Comparison of ENCODE assay signal across 20 cellular contexts in the genomic region with DNA sequence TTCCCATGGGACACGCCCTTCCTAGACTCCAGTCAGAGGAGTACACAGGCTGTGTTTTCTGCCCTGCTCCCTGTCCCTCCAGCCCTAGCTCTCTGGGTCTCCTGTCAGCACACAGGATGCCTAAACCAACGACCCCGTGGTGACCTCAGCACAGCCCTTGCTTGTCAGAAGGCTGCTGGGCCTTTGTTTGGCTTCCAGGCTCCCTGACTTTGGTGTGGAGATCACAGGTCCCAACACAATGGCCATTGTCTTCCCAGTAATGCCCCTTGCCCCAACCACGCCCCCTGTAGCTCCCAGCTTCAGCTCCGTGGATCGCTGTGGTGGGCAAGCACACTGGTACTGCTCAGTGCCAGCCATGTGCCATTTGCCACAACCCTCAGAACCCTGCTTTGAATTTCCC. TPM values are rescaled to one million over a fixed set of nuclear protein-coding genes. Genes with fewer than 3 reads are reported as not detected.
DNase-seq lines count a peak whose midpoint lies in the region; ATAC-seq, FAIRE-seq and TF ChIP-seq lines count a peak whose summit lies in the region.
"Had no signal": no experiment of that assay in that cellular context is flagged by ENCODE, and none has a peak within 500 bp of the region (broad histone marks: within the 10 kb centered on the region; RNA-seq: fewer than 3 reads in every experiment).

No MANE protein-coding gene starts in this region.

- no peak for FAIRE-seq in astrocyte (lab: Jason Lieb, UNC)
- FAIRE-seq: D721Med, H54 had no signal

- H3K36me3 ChIP-seq in H7 (replicated peaks; ENCODE audit: control insufficient read depth, insufficient read depth, low read length): no peaks in the 10 kb centered on the region
- H3K36me3 ChIP-seq in astrocyte (ENCODE audit: insufficient read depth, low read length): no peaks in the 10 kb centered on the region
- no peaks in the 10 kb centered on the region for H3K36me3 ChIP-seq in neuronal stem cell (replicated peaks in 1 of 2; ENCODE audit: control insufficient read depth in 2 of 2, insufficient read depth in 2 of 2, low read length in 2 of 2)

- H2AFZ ChIP-seq in astrocyte (ENCODE audit: low read depth, low read length): no peak overlapping the region
- H2AFZ ChIP-seq in neuronal stem cell (ENCODE audit: low read length): no peak overlapping the region

- H4K20me1 ChIP-seq in astrocyte (ENCODE audit: insufficient read depth, low read length): no peaks in the 10 kb centered on the region

- H2AK5ac ChIP-seq in neuronal stem cell (ENCODE audit: low read depth, low read length): no peak overlapping the region

- H2BK5ac ChIP-seq in neuronal stem cell (ENCODE audit: low read length): no peak overlapping the region

- H3K4me2 ChIP-seq in astrocyte (ENCODE audit: low read length): no peak overlapping the region
- H3K4me2 ChIP-seq in neuronal stem cell (ENCODE audit: insufficient read depth, low read length, poor library complexity, severe bottlenecking): no peak overlapping the region
- H3K4me2 ChIP-seq: SK-N-SH had no signal

- no peak overlapping the region for H2BK12ac ChIP-seq in neuronal stem cell (ENCODE audit: low read length)

- H3K27me3 ChIP-seq in H7 (ENCODE audit: control insufficient read depth, insufficient read depth, low read length) (peaks cover 3% of the 10 kb centered on the region; the same call in 1 of the 2 replicates), astrocyte (ENCODE audit: insufficient read depth, low read length) (no peaks in the 10 kb centered on the region), neuronal stem cell (ENCODE audit: control insufficient read depth in 3 of 3, insufficient read depth in 3 of 3, low read depth in 1 of 3, low read length in 3 of 3) (peaks cover 0 to 77% (median 12%) of the 10 kb centered on the region in 3 experiments)

- H3K9me3 Mint-ChIP-seq in astrocyte (ENCODE audit: unreplicated experiment): peaks cover 1% of the 10 kb centered on the region
- H3K9me3 Mint-ChIP-seq: CD8-positive, alpha-beta memory T cell had no signal

- peaks cover 39% of the 10 kb centered on the region for H3K27me3 Mint-ChIP-seq in astrocyte (ENCODE audit: low read depth, unreplicated experiment)

- no peak for TF ChIP-seq CTCF in astrocyte (IDR thresholded peaks at IDR 0.05; ENCODE audit: insufficient read depth, low read depth, low read length)

- no peak overlapping the region for H4K8ac ChIP-seq in neuronal stem cell (ENCODE audit: low read depth, low read length)

- no peak overlapping the region for H3K23ac ChIP-seq in neuronal stem cell (ENCODE audit: low read depth, low read length, poor library complexity)

- no peak overlapping the region for H3K4ac ChIP-seq in neuronal stem cell (ENCODE audit: low read length)

- H3K36me3 Mint-ChIP-seq in astrocyte (ENCODE audit: low read depth, unreplicated experiment): peaks cover 16% of the 10 kb centered on the region
- H3K36me3 Mint-ChIP-seq: CD8-positive, alpha-beta memory T cell had no signal

- no peak overlapping the region for H3K18ac ChIP-seq in neuronal stem cell (ENCODE audit: low read length)

- H3K79me1 ChIP-seq in neuronal stem cell (ENCODE audit: low read depth, low read length): no peaks in the 10 kb centered on the region

- H2BK120ac ChIP-seq in neuronal stem cell (ENCODE audit: low read depth, low read length): no peak overlapping the region

- no peak overlapping the region for H3K9ac ChIP-seq in astrocyte (ENCODE audit: low read length)
- H3K9ac ChIP-seq in neuronal stem cell (ENCODE audit: low read depth, low read length, poor library complexity): no peak overlapping the region
- H3K9ac ChIP-seq: SK-N-SH had no signal

- ATAC-seq in HG02973 (IDR thresholded peaks at IDR 0.05; ENCODE audit: unreplicated experiment) (no peak), HG02852 (IDR thresholded peaks at IDR 0.05; ENCODE audit: unreplicated experiment) (no peak), sciatic nerve (no peak)

- peak overlapping the region; percentile 8 for H3K4me3 Mint-ChIP-seq in astrocyte (ENCODE audit: unreplicated experiment)
- H3K4me3 Mint-ChIP-seq: CD8-positive, alpha-beta memory T cell had no signal

- H3K4me1 ChIP-seq in astrocyte (ENCODE audit: insufficient read depth, low read length) (no peaks in the 10 kb centered on the region), neuronal stem cell (ENCODE audit: control insufficient read depth in 2 of 2, insufficient read depth in 1 of 2, low read depth in 1 of 2, low read length in 2 of 2) (peaks cover 3 to 32% of the 10 kb centered on the region in 2 donors)

- H3K9me3 ChIP-seq in astrocyte (ENCODE audit: insufficient read depth, low read depth, low read length): no peaks in the 10 kb centered on the region
- no peaks in the 10 kb centered on the region for H3K9me3 ChIP-seq in neuronal stem cell (replicated peaks in 1 of 2; ENCODE audit: control insufficient read depth in 2 of 2, insufficient read depth in 1 of 2, low read depth in 1 of 2, low read length in 2 of 2)
- H3K9me3 ChIP-seq: SK-N-SH had no signal

- H2BK15ac ChIP-seq in neuronal stem cell (ENCODE audit: low read length): no peak overlapping the region

- no peak overlapping the region for H3K14ac ChIP-seq in neuronal stem cell (ENCODE audit: low read length)

- peak; percentile 55 for DNase-seq in H7
- no peak for DNase-seq in astrocyte (ENCODE audit: low read depth)
- peak; percentile 38 for DNase-seq in iPS-NIHi7 (ENCODE audit: extremely low spot score)
- DNase-seq in neuronal stem cell (ENCODE audit: low spot score): peak; percentile 75
- no peak for DNase-seq in sciatic nerve (ENCODE audit: low spot score)
- DNase-seq: C1 segment of cervical spinal cord; CD8-positive, alpha-beta memory T cell; KBM-7; NCI-H1105; NCI-H1694 treated with DMSO at 0.1 percent for 48 hours; NCI-H2107; NCI-H510A treated with DMSO at 0.1 percent for 48 hours; NCI-H774; OCI-M1; Right ventricle myocardium superior; SK-N-SH had no signal

- H3K27ac Mint-ChIP-seq in astrocyte (ENCODE audit: unreplicated experiment): no peak overlapping the region

- peaks cover 3% of the 10 kb centered on the region for H3K4me1 Mint-ChIP-seq in astrocyte (ENCODE audit: low read depth, unreplicated experiment)
- H3K4me1 Mint-ChIP-seq: CD8-positive, alpha-beta memory T cell had no signal

- H3K27ac ChIP-seq in astrocyte (ENCODE audit: low read depth, low read length) (no peak overlapping the region), neuronal stem cell (replicated peaks; ENCODE audit: low read length) (no peak overlapping the region)

- no peak overlapping the region for H4K91ac ChIP-seq in neuronal stem cell (ENCODE audit: low read depth, low read length, poor library complexity)

- no peak overlapping the region for H3K4me3 ChIP-seq in H7 (ENCODE audit: insufficient read depth, low read depth, low read length)
- H3K4me3 ChIP-seq in astrocyte (ENCODE audit: insufficient read depth, low read depth, low read length): no peak overlapping the region
- no peak overlapping the region for H3K4me3 ChIP-seq in neuronal stem cell (ENCODE audit: low read length in 2 of 2)

- intact Hi-C loops in sciatic nerve (cut with DNase I): no loop called here

- no peaks in the 10 kb centered on the region for H3K79me2 ChIP-seq in astrocyte (ENCODE audit: insufficient read depth, low read length)

- no CpG with 5 or more reads among the region's 6 CpGs for WGBS in neuronal stem cell (ENCODE audit: extremely low coverage in 2 of 2, insufficient read length in 2 of 2, insufficient replicate concordance in 1 of 2), 2 donors

RNA-seq across cellular contexts. Expression of a gene that starts 15.0 kb away (rescaled TPM):
- total RNA-seq in H7 (2014; rRNA removed; shearing (Covaris generic)): 0.30 and 1.1 TPM in 2 replicates
- total RNA-seq in astrocyte (15.6 and 17.8 TPM in 2 replicates), sciatic nerve (not detected)
- polyA plus RNA-seq in neuronal stem cell (2013, experiment 1 of 2): 0.10 TPM
- polyA plus RNA-seq in neuronal stem cell (2013, experiment 2 of 2): 0.10 TPM
- total RNA-seq: Right ventricle myocardium superior had no signal
- polyA plus RNA-seq: CD8-positive, alpha-beta memory T cell; SK-N-SH had no signal

Comparison
In these comparisons a context has a peak if more than half of its experiments do, and no peak if none do; other contexts are left out.
1. DNase-seq: peak in H7 (single experiment), iPS-NIHi7 (single experiment) and neuronal stem cell (single experiment); none in astrocyte (single experiment) and sciatic nerve (single experiment).